2 cellular contexts compared by ENCODE assay signal in genomic region chr22:30262917-30263741, GRCh38.
TF ChIP-seq lines count a peak whose summit lies in the region.

No MANE protein-coding gene starts in this region.

TF ChIP-seq in Ishikawa, 13 proteins besides CTCF, POLR2A, EP300 and RAD21 (continued from another document):
- TF ChIP-seq TAF1 (IDR thresholded peaks at IDR 0.05; ENCODE audit: low read depth) (no peak), FOXM1 (IDR thresholded peaks at IDR 0.05; ENCODE audit: borderline replicate concordance, low read depth) (no peak), ZBTB7A (IDR thresholded peaks at IDR 0.05; ENCODE audit: low read depth) (no peak), MAX (IDR thresholded peaks at IDR 0.05) (no peak)

TF ChIP-seq in SK-N-SH treated with all-trans-retinoic acid at 6 μM for 48 hours, 23 proteins besides CTCF, POLR2A, EP300 and RAD21 (continued from another document):
- TF ChIP-seq TSHZ2 (CRISPR knock-in tag; IDR thresholded peaks at IDR 0.05) (no peak), ZNF8 (CRISPR knock-in tag; IDR thresholded peaks at IDR 0.05) (no peak), ZFP30 (CRISPR knock-in tag; IDR thresholded peaks at IDR 0.05) (no peak), BACH2 (CRISPR knock-in tag; IDR thresholded peaks at IDR 0.05; ENCODE audit: borderline replicate concordance) (no peak), ISL1 (CRISPR knock-in tag; IDR thresholded peaks at IDR 0.05) (no peak)
